Comparison of ENCODE assay signal across 2 cellular contexts in the genomic region with DNA sequence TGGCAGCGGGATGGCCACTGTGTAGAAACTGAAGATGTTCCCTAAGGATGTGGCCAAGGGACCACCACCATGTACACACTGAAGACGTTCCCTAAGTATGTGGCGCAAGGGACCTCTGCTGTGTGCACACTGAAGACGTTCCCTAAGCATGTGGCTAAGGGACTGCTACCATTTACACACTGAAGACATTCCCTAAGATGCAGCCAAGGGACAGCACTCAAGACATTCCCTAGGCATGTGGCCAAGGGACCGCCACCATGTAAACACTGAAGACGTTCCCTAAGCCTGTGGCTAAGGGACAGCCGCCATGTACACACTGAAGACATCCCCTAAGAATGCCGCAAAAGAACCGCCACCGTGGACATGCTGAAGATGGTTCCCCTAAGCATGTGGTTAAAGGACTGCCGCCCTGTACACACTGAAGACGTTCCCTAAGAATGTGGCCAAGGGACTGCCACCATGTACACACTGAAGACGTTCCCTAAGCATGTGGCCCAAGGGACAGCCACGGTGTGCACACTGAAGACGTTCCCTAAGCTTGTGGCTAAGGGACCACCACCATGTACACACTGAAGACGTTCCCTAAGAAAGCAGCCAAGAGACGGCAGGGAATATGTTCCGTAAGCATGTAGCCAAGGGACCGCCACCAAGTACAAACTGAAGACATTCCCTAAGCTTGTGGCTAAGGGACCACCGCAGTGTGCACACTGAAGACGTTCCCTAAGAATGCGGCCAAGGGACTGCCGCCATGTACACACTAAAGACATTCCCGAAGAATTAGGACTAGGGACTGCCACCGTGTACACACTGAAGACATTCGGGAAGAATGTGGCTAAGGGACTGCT.
A peak's percentile ranks its signal among the peaks of the same experiment; 100 is the strongest.
TF ChIP-seq lines count a peak whose summit lies in the region.

No MANE protein-coding gene starts in this region.

TF ChIP-seq in IMR-90, 13 proteins besides CTCF, POLR2A, EP300 and RAD21:
- TF ChIP-seq MXI1 (IDR thresholded peaks at IDR 0.05; ENCODE audit: borderline replicate concordance, low read depth, low read length) = no peak
- TF ChIP-seq CEBPB (IDR thresholded peaks at IDR 0.05; ENCODE audit: low read depth, low read length) = no peak
- no peak for TF ChIP-seq SMC3 (IDR thresholded peaks at IDR 0.05; ENCODE audit: low read depth, low read length)
- no peak for TF ChIP-seq MAZ (IDR thresholded peaks at IDR 0.05; ENCODE audit: borderline replicate concordance, low read depth, low read length)
- TF ChIP-seq, protein P1, sequence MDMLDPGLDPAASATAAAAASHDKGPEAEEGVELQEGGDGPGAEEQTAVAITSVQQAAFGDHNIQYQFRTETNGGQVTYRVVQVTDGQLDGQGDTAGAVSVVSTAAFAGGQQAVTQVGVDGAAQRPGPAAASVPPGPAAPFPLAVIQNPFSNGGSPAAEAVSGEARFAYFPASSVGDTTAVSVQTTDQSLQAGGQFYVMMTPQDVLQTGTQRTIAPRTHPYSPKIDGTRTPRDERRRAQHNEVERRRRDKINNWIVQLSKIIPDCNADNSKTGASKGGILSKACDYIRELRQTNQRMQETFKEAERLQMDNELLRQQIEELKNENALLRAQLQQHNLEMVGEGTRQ (IDR thresholded peaks at IDR 0.05; ENCODE audit: low read depth, low read length) = no peak
- TF ChIP-seq RCOR1 (IDR thresholded peaks at IDR 0.05; ENCODE audit: insufficient replicate concordance, low read length) = no peak
- no peak for TF ChIP-seq BHLHE40 (IDR thresholded peaks at IDR 0.05; ENCODE audit: low read depth, low read length)

TF ChIP-seq in H1, 55 proteins besides CTCF, POLR2A, EP300 and RAD21:
- TF ChIP-seq JUN (IDR thresholded peaks at IDR 0.05; ENCODE audit: low read depth, low read length) (no peak), YY1 (IDR thresholded peaks at IDR 0.05; ENCODE audit: low read depth, low read length) (peak; percentile 69; the same call in 1 of the 2 replicates), CREB1 (IDR thresholded peaks at IDR 0.05) (peak; percentile 14; the same call in 1 of the 2 replicates), SUZ12 (IDR thresholded peaks at IDR 0.05; ENCODE audit: low read length) (no peak), EGR1 (IDR thresholded peaks at IDR 0.05; ENCODE audit: borderline replicate concordance, low read depth, low read length) (peak; percentile 44), EZH2 (IDR thresholded peaks at IDR 0.05; ENCODE audit: low read depth, low read length, severe bottlenecking) (peak; percentile 40), TEAD4 (IDR thresholded peaks at IDR 0.05; ENCODE audit: low read depth, low read length) (peak; percentile 61), CTBP2 (IDR thresholded peaks at IDR 0.05; ENCODE audit: borderline replicate concordance, insufficient read depth, insufficient read length, low read length) (no peak), SP1 (IDR thresholded peaks at IDR 0.05; ENCODE audit: low read depth, low read length) (peak; percentile 83), KDM1A (IDR thresholded peaks at IDR 0.05; ENCODE audit: borderline replicate concordance, low read length) (peak; percentile 22; the same call in 1 of the 2 replicates)
- TF ChIP-seq, protein P1 (IDR thresholded peaks at IDR 0.05; ENCODE audit: low read length) = no peak
